ENCODE assay signal across 13 cellular contexts in genomic region chr20:8361008-8361652, GRCh38.
DNase-seq lines count a peak whose midpoint lies in the region; ATAC-seq, FAIRE-seq and TF ChIP-seq lines count a peak whose summit lies in the region.
"Had no signal": no experiment of that assay in that cellular context is flagged by ENCODE, and none has a peak within 500 bp of the region (broad histone marks: within the 10 kb centered on the region; RNA-seq: fewer than 3 reads in every experiment).

No MANE protein-coding gene starts in this region.

- TF ChIP-seq POLR2A in HCT116 (IDR thresholded peaks at IDR 0.05; ENCODE audit: borderline replicate concordance, extremely low read depth, insufficient read depth, insufficient read length) (no peak), GM18505 (IDR thresholded peaks at IDR 0.05; ENCODE audit: borderline replicate concordance, extremely low read depth, insufficient read depth, insufficient read length) (no peak)

- FAIRE-seq in pancreas (lab: Jason Lieb, UNC), result no peak

- no peaks in the 10 kb centered on the region for H3K4me1 Mint-ChIP-seq in T-helper 2 cell treated with Interferon-gamma antibody and Interleukin-4, amounts not matched to agents 5 μg/mL and 100 μg/mL, for 36 hours (ENCODE audit: low read depth)
- H3K4me1 Mint-ChIP-seq: activated CD4-positive, alpha-beta T cell treated with anti-CD3 and anti-CD28 coated beads, Interleukin-2, amount 10 ng/mL, durations not matched to agents 7 days and 5 days had no signal

- 39 to 50% methylated on average over 5 of the region's 5 CpGs for WGBS in pancreas, 2 donors

- H3K79me2 ChIP-seq in HCT116 (ENCODE audit: insufficient read depth, low read length), result no peaks in the 10 kb centered on the region

- H3K27ac ChIP-seq in HCT116 (ENCODE audit: low read depth, low read length) (no peak overlapping the region), brain microvascular endothelial cell (peak overlapping the region; percentile 60), pancreas (no peak overlapping the region)
- H3K27ac ChIP-seq: ovary, upper lobe of left lung had no signal

- 0 out of 2 replicates have a peak, but pooled peaks have one; percentile 3 for TF ChIP-seq RAD21 in HCT116 (IDR thresholded peaks at IDR 0.05; ENCODE audit: low read depth)

- no peaks in the 10 kb centered on the region for H3K36me3 ChIP-seq in HCT116 (ENCODE audit: control insufficient read depth in 1 of 2, insufficient read depth in 2 of 2, low read length in 2 of 2)
- H3K36me3 ChIP-seq in brain microvascular endothelial cell (replicated peaks), result no peaks in the 10 kb centered on the region
- no peaks in the 10 kb centered on the region for H3K36me3 ChIP-seq in pancreas
- H3K36me3 ChIP-seq: ovary, upper lobe of left lung had no signal

- H3K9me3 ChIP-seq in HCT116 (ENCODE audit: control insufficient read depth in 1 of 2, insufficient read depth in 1 of 2, low read depth in 1 of 2, low read length in 2 of 2), result no peaks in the 10 kb centered on the region
- no peaks in the 10 kb centered on the region for H3K9me3 ChIP-seq in pancreas
- H3K9me3 ChIP-seq: ovary, upper lobe of left lung had no signal

- H3K27me3 ChIP-seq in HCT116 (ENCODE audit: insufficient read depth, low read length), result no peaks in the 10 kb centered on the region
- no peaks in the 10 kb centered on the region for H3K27me3 ChIP-seq in brain microvascular endothelial cell (replicated peaks)
- H3K27me3 ChIP-seq in pancreas, result no peaks in the 10 kb centered on the region
- H3K27me3 ChIP-seq: ovary, upper lobe of left lung had no signal

- peaks cover 11% of the 10 kb centered on the region for H3K27me3 Mint-ChIP-seq in T-helper 2 cell treated with Interferon-gamma antibody and Interleukin-4, amounts not matched to agents 5 μg/mL and 100 μg/mL, for 36 hours (ENCODE audit: low read depth)
- H3K27me3 Mint-ChIP-seq: activated CD4-positive, alpha-beta T cell treated with anti-CD3 and anti-CD28 coated beads, Interleukin-2, amount 10 ng/mL, durations not matched to agents 7 days and 5 days; B cell had no signal

- H4K20me1 ChIP-seq in HCT116 (ENCODE audit: insufficient read depth), result no peaks in the 10 kb centered on the region

- H2AFZ ChIP-seq in HCT116 (ENCODE audit: low read depth, low read length, poor library complexity, severe bottlenecking), result no peak overlapping the region

- H3K4me3 Mint-ChIP-seq in T-helper 2 cell treated with Interferon-gamma antibody and Interleukin-4, amounts not matched to agents 5 μg/mL and 100 μg/mL, for 36 hours, result no peak overlapping the region
- H3K4me3 Mint-ChIP-seq: activated CD4-positive, alpha-beta T cell treated with anti-CD3 and anti-CD28 coated beads, Interleukin-2, amount 10 ng/mL, durations not matched to agents 7 days and 5 days; B cell had no signal

- no peak overlapping the region for H3K4me2 ChIP-seq in HCT116 (ENCODE audit: low read length)

- POLR2A ChIA-PET in HCT116 (lab: Charles Lee), result no interaction called here

- no peak overlapping the region for H3K9ac ChIP-seq in HCT116 (ENCODE audit: low read length)

- no peaks in the 10 kb centered on the region for H3K9me3 Mint-ChIP-seq in T-helper 2 cell treated with Interferon-gamma antibody and Interleukin-4, amounts not matched to agents 5 μg/mL and 100 μg/mL, for 36 hours
- H3K9me3 Mint-ChIP-seq: activated CD4-positive, alpha-beta T cell treated with anti-CD3 and anti-CD28 coated beads, Interleukin-2, amount 10 ng/mL, durations not matched to agents 7 days and 5 days had no signal

- peak; percentile 29 for DNase-seq in T-helper 2 cell treated with Interferon-gamma antibody and Interleukin-4, amounts not matched to agents 5 μg/mL and 100 μg/mL, for 36 hours (ENCODE audit: low spot score)
- no peak for DNase-seq in T-helper 2 cell
- DNase-seq in HCT116 (ENCODE audit: low read depth, low spot score), result no peak
- DNase-seq in brain microvascular endothelial cell, result peak; percentile 79
- DNase-seq in pancreas, result no peak
- DNase-seq in GM13976 (ENCODE audit: low spot score), result no peak
- no peak for DNase-seq in NCI-H1436 (lab: John Stamatoyannopoulos, UW)
- DNase-seq: activated CD4-positive, alpha-beta T cell treated with anti-CD3 and anti-CD28 coated beads, Interleukin-2, amount 10 ng/mL, durations not matched to agents 7 days and 5 days; NCI-H187 treated with DMSO at 0.1 percent for 48 hours; ovary; upper lobe of left lung had no signal

- ATAC-seq in HCT116 (0 out of 2 replicates have a peak, but pooled peaks have one; percentile 34), pancreas (peak; percentile 81 to 94 (median 90)), GM18505 (IDR thresholded peaks at IDR 0.05; ENCODE audit: unreplicated experiment) (no peak)

- no peaks in the 10 kb centered on the region for H3K36me3 Mint-ChIP-seq in T-helper 2 cell treated with Interferon-gamma antibody and Interleukin-4, amounts not matched to agents 5 μg/mL and 100 μg/mL, for 36 hours (ENCODE audit: low read depth)

- TF ChIP-seq CTCF in HCT116 (IDR thresholded peaks at IDR 0.05 in 2 of 3, conservative IDR thresholded peaks at IDR 0.05 in 1 of 3; ENCODE audit: borderline replicate concordance in 1 of 3, insufficient read depth in 1 of 3, low read depth in 2 of 3, low read length in 2 of 3), result no peak
- TF ChIP-seq CTCF in brain microvascular endothelial cell (IDR thresholded peaks at IDR 0.05; ENCODE audit: low read depth, low read length, missing control alignments), result peak; percentile 32
- TF ChIP-seq CTCF in pancreas (IDR thresholded peaks at IDR 0.05), result peak in 1 of 4 donors; percentile 14
- TF ChIP-seq CTCF in GM13976 (IDR thresholded peaks at IDR 0.05; ENCODE audit: borderline replicate concordance, control extremely low read depth, extremely low read depth, insufficient read depth, missing control alignments), result no peak

- RAD21 ChIA-PET in HCT116 (lab: Charles Lee; ENCODE audit: low non-redundant PET in 1 of 2, low total read pairs in 2 of 2, uncharacterized antibody in 2 of 2, unreplicated experiment in 2 of 2), result no interaction called here

- no peaks in the 10 kb centered on the region for H3K9me2 ChIP-seq in HCT116 (ENCODE audit: insufficient read depth)

- intact Hi-C loops in HCT116 (cut with micrococcal nuclease) (no loop called here), pancreas (cut with DNase I) (no loop called here)

- H3K27ac Mint-ChIP-seq in T-helper 2 cell treated with Interferon-gamma antibody and Interleukin-4, amounts not matched to agents 5 μg/mL and 100 μg/mL, for 36 hours, result no peak overlapping the region
- H3K27ac Mint-ChIP-seq: activated CD4-positive, alpha-beta T cell treated with anti-CD3 and anti-CD28 coated beads, Interleukin-2, amount 10 ng/mL, durations not matched to agents 7 days and 5 days; B cell had no signal

- BruUV-seq in HCT116 (replicated peaks; lab: Mats Ljungman, UMichigan), result no TSS peak

- in situ Hi-C loops in brain microvascular endothelial cell (cut with HindIII; ENCODE audit: low pct_ligation_motif_present, low sequenced_read_pairs), result no loop called here
- in situ Hi-C loops in GM13976 (cut with MboI; ENCODE audit: low sequenced_read_pairs, unreplicated experiment), result no loop called here

- H3K4me1 ChIP-seq in HCT116 (ENCODE audit: control insufficient read depth in 1 of 2, insufficient read depth in 2 of 2, low read length in 2 of 2) (no peaks in the 10 kb centered on the region), pancreas (peaks cover 0 to 14% (median 5%) of the 10 kb centered on the region in 3 donors)
- H3K4me1 ChIP-seq: upper lobe of left lung had no signal

- CTCF ChIA-PET in HCT116 (lab: Charles Lee), result no interaction called here

- H3K4me3 ChIP-seq in HCT116 (replicated peaks in 1 of 2; ENCODE audit: low read depth in 1 of 2, low read length in 2 of 2), result no peak overlapping the region
- H3K4me3 ChIP-seq in brain microvascular endothelial cell (ENCODE audit: low read depth, low read length), result no peak overlapping the region
- no peak overlapping the region for H3K4me3 ChIP-seq in pancreas
- H3K4me3 ChIP-seq: ovary, upper lobe of left lung had no signal

TF ChIP-seq in HCT116, 20 proteins besides CTCF, POLR2A, EP300 and RAD21:
- TF ChIP-seq ZBTB33 (IDR thresholded peaks at IDR 0.05; ENCODE audit: extremely low read depth, insufficient replicate concordance, low read length) (no peak), ATF3 (IDR thresholded peaks at IDR 0.05) (no peak)

Comparison
In these comparisons a context has a peak if more than half of its experiments do, and no peak if none do; other contexts are left out.
1. DNase-seq: peak in T-helper 2 cell treated with Interferon-gamma antibody and Interleukin-4, amounts not matched to agents 5 μg/mL and 100 μg/mL, for 36 hours (single experiment) and brain microvascular endothelial cell (single experiment); none in T-helper 2 cell (0 of 5), HCT116 (single experiment), pancreas (0 of 6), GM13976 (single experiment) and NCI-H1436 (single experiment).